Comparison of ENCODE assay signal across 17 cellular contexts in genomic region chr13:103615778-103616177, GRCh38.
DNase-seq lines count a peak whose midpoint lies in the region; ATAC-seq, FAIRE-seq and TF ChIP-seq lines count a peak whose summit lies in the region.
"Had no signal": no experiment of that assay in that cellular context is flagged by ENCODE, and none has a peak within 500 bp of the region (broad histone marks: within the 10 kb centered on the region; RNA-seq: fewer than 3 reads in every experiment).

No MANE protein-coding gene starts in this region.

- H3K36me3 Mint-ChIP-seq in glutamatergic neuron (ENCODE audit: unreplicated experiment): peaks cover 6% of the 10 kb centered on the region

- no peaks in the 10 kb centered on the region for H3K36me3 ChIP-seq in neuron (ENCODE audit: insufficient read depth, low read length)
- H3K36me3 ChIP-seq: BLaER1 had no signal

- peak overlapping the region; percentile 34 for H3K27ac Mint-ChIP-seq in glutamatergic neuron (ENCODE audit: unreplicated experiment)

- DNase-seq in COLO829 (ENCODE audit: low spot score) (peak; percentile 57), NCI-H2227 treated with DMSO at 0.1 percent for 48 hours (lab: John Stamatoyannopoulos, UW) (peak; percentile 90), glutamatergic neuron (no peak), H54 (ENCODE audit: insufficient read length, low spot score) (no peak)
- no peak for DNase-seq in activated CD4-positive, alpha-beta T cell treated with anti-CD3 and anti-CD28 coated beads, Interleukin-2, amount 50 U/mL, for 1 hour
- DNase-seq: 8988T, AML-193, Calu3, DMS 273 treated with DMSO at 0.1 percent for 48 hours, DMS79, H7 had no signal

- H3K27me3 ChIP-seq in neuron (ENCODE audit: insufficient read depth, low read length): no peaks in the 10 kb centered on the region
- H3K27me3 ChIP-seq: BLaER1 had no signal

- H3K27me3 Mint-ChIP-seq in glutamatergic neuron (ENCODE audit: unreplicated experiment): no peaks in the 10 kb centered on the region

- H3K4me1 ChIP-seq in neuron (ENCODE audit: insufficient read depth, low read length): peaks cover 42% of the 10 kb centered on the region
- H3K4me1 ChIP-seq: BLaER1 had no signal

- no peak for FAIRE-seq in H54 (lab: Jason Lieb, UNC)
- FAIRE-seq: GM12891, GM19239 had no signal

- peaks cover 21% of the 10 kb centered on the region for H3K4me1 Mint-ChIP-seq in glutamatergic neuron (ENCODE audit: low read depth, unreplicated experiment)

- H3K9me3 ChIP-seq in neuron (ENCODE audit: low read length): no peaks in the 10 kb centered on the region
- H3K9me3 ChIP-seq: BLaER1 had no signal

- no peak overlapping the region for H2AFZ ChIP-seq in neuron (ENCODE audit: low read depth, low read length)

- TF ChIP-seq POLR2A in H54 (IDR thresholded peaks at IDR 0.05; ENCODE audit: low read depth, low read length): no peak

- TF ChIP-seq CTCF in glutamatergic neuron (IDR thresholded peaks at IDR 0.05; ENCODE audit: partially characterized antibody, unreplicated experiment): no peak

- peak overlapping the region; percentile 15 for H3K4me3 ChIP-seq in neuron (ENCODE audit: low read length)
- H3K4me3 ChIP-seq: BLaER1 had no signal

- ATAC-seq in GM19035 (IDR thresholded peaks at IDR 0.05; ENCODE audit: unreplicated experiment) (no peak), GM21737 (IDR thresholded peaks at IDR 0.05; ENCODE audit: unreplicated experiment) (no peak)

- no peak overlapping the region for H3K4me3 Mint-ChIP-seq in glutamatergic neuron (ENCODE audit: unreplicated experiment)

- no peaks in the 10 kb centered on the region for H3K9me3 Mint-ChIP-seq in glutamatergic neuron (ENCODE audit: unreplicated experiment)

Comparison
In these comparisons a context has a peak if more than half of its experiments do, and no peak if none do; other contexts are left out.
1. DNase-seq: peak in COLO829 (single experiment) and NCI-H2227 treated with DMSO at 0.1 percent for 48 hours (single experiment); none in glutamatergic neuron (single experiment), H54 (single experiment) and activated CD4-positive, alpha-beta T cell treated with anti-CD3 and anti-CD28 coated beads, Interleukin-2, amount 50 U/mL, for 1 hour (single experiment).